In the genomic region with DNA sequence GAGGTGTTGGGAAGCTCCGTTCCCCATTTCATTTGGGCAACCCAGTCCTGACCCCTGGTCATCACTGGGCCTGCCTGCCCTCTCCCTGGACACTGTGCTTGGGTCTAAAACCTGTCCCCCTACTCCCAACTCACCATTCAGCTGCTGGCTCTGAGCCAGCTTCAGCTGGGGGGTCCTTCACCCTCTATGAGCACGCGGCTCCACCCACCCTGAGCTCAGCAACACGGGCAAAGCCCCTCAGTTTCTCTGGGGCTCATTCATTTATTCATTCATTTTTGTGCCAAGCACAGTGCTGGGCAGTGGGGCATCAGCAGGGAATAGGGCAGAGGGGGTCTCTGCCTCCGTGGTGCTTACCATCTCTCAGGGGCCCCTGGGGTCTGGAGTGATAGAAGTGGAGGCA, we compare ENCODE assay signal across 17 cellular contexts.
"Had no signal": no experiment of that assay in that cellular context is flagged by ENCODE, and none has a peak within 500 bp of the region (broad histone marks: within the 10 kb centered on the region; RNA-seq: fewer than 3 reads in every experiment).

No MANE protein-coding gene starts in this region.

- H3K27ac ChIP-seq: heart right ventricle, psoas muscle, right lobe of liver, thoracic aorta had no signal

- ATAC-seq: gastroesophageal sphincter, heart right ventricle, left colon, psoas muscle, right lobe of liver had no signal

- H3K4me1 ChIP-seq: psoas muscle, right lobe of liver had no signal

- H3K4me3 Mint-ChIP-seq: activated B cell treated with CpG ODN at 0.5 μM for 24 hours; activated CD4-positive, alpha-beta T cell treated with anti-CD3 and anti-CD28 coated beads, Interleukin-2, amount 10 ng/mL, durations not matched to agents 7 days and 5 days; nephron; T-helper 2 cell treated with Interferon-gamma antibody and Interleukin-4, amounts not matched to agents 5 μg/mL and 100 μg/mL, for 36 hours had no signal

- H3K9me3 ChIP-seq: gastroesophageal sphincter, heart right ventricle, psoas muscle, right lobe of liver, thoracic aorta had no signal

- H3K36me3 ChIP-seq: gastroesophageal sphincter, heart right ventricle, right lobe of liver, thoracic aorta had no signal

- H3K9me3 Mint-ChIP-seq: activated CD4-positive, alpha-beta T cell treated with anti-CD3 and anti-CD28 coated beads, Interleukin-2, amount 10 ng/mL, durations not matched to agents 7 days and 5 days; nephron; T-helper 2 cell treated with Interferon-gamma antibody and Interleukin-4, amounts not matched to agents 5 μg/mL and 100 μg/mL, for 36 hours had no signal

- H3K4me1 Mint-ChIP-seq: activated B cell treated with CpG ODN at 0.5 μM for 24 hours; activated CD4-positive, alpha-beta T cell treated with anti-CD3 and anti-CD28 coated beads, Interleukin-2, amount 10 ng/mL, durations not matched to agents 7 days and 5 days; nephron had no signal

- DNase-seq: activated B cell treated with CpG ODN at 0.5 μM for 24 hours; activated CD4-positive, alpha-beta T cell treated with anti-CD3 and anti-CD28 coated beads, Interleukin-2, amount 10 ng/mL, durations not matched to agents 7 days and 5 days; activated naive CD4-positive, alpha-beta T cell treated with anti-CD3 and anti-CD28 coated beads, Interleukin-2, amount 50 U/mL, for 16 hours; activated T-cell treated with anti-CD3 and anti-CD28 coated beads, Interleukin-2, amount 50 U/mL, for 1 hour; left colon; psoas muscle; stimulated activated CD4-positive, alpha-beta T cell treated with anti-CD3 and anti-CD28 coated beads, Interleukin-2, amount 100 ng/mL, for 24 hours had no signal

- H3K27me3 ChIP-seq: gastroesophageal sphincter, right lobe of liver had no signal

- FAIRE-seq: astrocyte, bronchial epithelial cell, islet of Langerhans, urothelium cell line had no signal

- H3K4me3 ChIP-seq: gastroesophageal sphincter, heart right ventricle, psoas muscle, right lobe of liver, thoracic aorta had no signal

- H3K27ac Mint-ChIP-seq: activated B cell treated with CpG ODN at 0.5 μM for 24 hours; activated CD4-positive, alpha-beta T cell treated with anti-CD3 and anti-CD28 coated beads, Interleukin-2, amount 10 ng/mL, durations not matched to agents 7 days and 5 days; nephron; T-helper 2 cell treated with Interferon-gamma antibody and Interleukin-4, amounts not matched to agents 5 μg/mL and 100 μg/mL, for 36 hours had no signal
